ENCODE assay signal across 15 cellular contexts in genomic region chr5:75465480-75465879, GRCh38. TPM values are rescaled to one million over a fixed set of nuclear protein-coding genes. Genes with fewer than 3 reads are reported as not detected.
DNase-seq lines count a peak whose midpoint lies in the region; ATAC-seq and TF ChIP-seq lines count a peak whose summit lies in the region.
"Had no signal": no experiment of that assay in that cellular context is flagged by ENCODE, and none has a peak within 500 bp of the region (broad histone marks: within the 10 kb centered on the region; RNA-seq: fewer than 3 reads in every experiment).

No MANE protein-coding gene starts in this region.

- peaks cover 18 to 25% (median 21%) of the 10 kb centered on the region in 5 donors for H3K9me3 Mint-ChIP-seq in CD8-positive, alpha-beta memory T cell
- peaks cover 26 to 66% (median 50%) of the 10 kb centered on the region in 5 experiments for H3K9me3 Mint-ChIP-seq in brain

- no peaks in the 10 kb centered on the region for H3K27me3 ChIP-seq in CD8-positive, alpha-beta memory T cell (ENCODE audit: insufficient read depth, low read length, poor library complexity, severe bottlenecking)

- peaks cover 10% of the 10 kb centered on the region for H3K4me1 ChIP-seq in CD8-positive, alpha-beta memory T cell (ENCODE audit: insufficient read depth, low read length)
- H3K4me1 ChIP-seq: prostate gland had no signal

- peak overlapping the region in 5 of 8 donors; percentile 16 to 86 (median 30) for H3K27ac Mint-ChIP-seq in CD8-positive, alpha-beta memory T cell
- H3K27ac Mint-ChIP-seq in brain = peak overlapping the region in 4 of 5 experiments; percentile 16 to 89 (median 68)
- H3K27ac Mint-ChIP-seq: T-helper 1 cell treated with Interleukin-12 subunit alpha and Interleukin-12 subunit beta and Interleukin-4 antibody, amounts not matched to agents 30 μg/mL and 1 μg/mL, for 36 hours had no signal

- H3K4me1 Mint-ChIP-seq in CD8-positive, alpha-beta memory T cell = peaks cover 44 to 71% (median 69%) of the 10 kb centered on the region in 3 donors
- peaks cover 33% of the 10 kb centered on the region for H3K4me1 Mint-ChIP-seq in brain

- peaks cover 7% of the 10 kb centered on the region for H3K9me3 ChIP-seq in CD8-positive, alpha-beta memory T cell (ENCODE audit: low read length)
- H3K9me3 ChIP-seq: prostate gland had no signal

- H3K36me3 Mint-ChIP-seq in CD8-positive, alpha-beta memory T cell = peaks cover 12 to 37% (median 32%) of the 10 kb centered on the region in 3 donors
- H3K36me3 Mint-ChIP-seq in brain = peaks cover 78% of the 10 kb centered on the region

- TF ChIP-seq CTCF in brain (conservative IDR thresholded peaks at IDR 0.05) = no peak

- H3K27me3 Mint-ChIP-seq in CD8-positive, alpha-beta memory T cell = no peaks in the 10 kb centered on the region
- no peaks in the 10 kb centered on the region for H3K27me3 Mint-ChIP-seq in brain
- H3K27me3 Mint-ChIP-seq: CD4-positive, alpha-beta memory T cell had no signal

- no peaks in the 10 kb centered on the region for H3K36me3 ChIP-seq in CD8-positive, alpha-beta memory T cell (ENCODE audit: insufficient read depth, low read length)
- H3K36me3 ChIP-seq: prostate gland had no signal

- no peak overlapping the region for H3K4me3 ChIP-seq in CD8-positive, alpha-beta memory T cell (ENCODE audit: low read length)
- H3K4me3 ChIP-seq: prostate gland had no signal

- POLR2A ChIA-PET in CD8-positive, alpha-beta memory T cell (lab: Charles Lee) = no interaction called here

- CTCF ChIA-PET in CD8-positive, alpha-beta memory T cell (lab: Charles Lee) = no interaction called here

- peak overlapping the region in 1 of 7 donors; percentile 41 for H3K4me3 Mint-ChIP-seq in CD8-positive, alpha-beta memory T cell
- peak overlapping the region in 1 of 5 experiments; percentile 19 for H3K4me3 Mint-ChIP-seq in brain
- H3K4me3 Mint-ChIP-seq: T-helper 1 cell treated with Interleukin-12 subunit alpha and Interleukin-12 subunit beta and Interleukin-4 antibody, amounts not matched to agents 30 μg/mL and 1 μg/mL, for 36 hours had no signal

- no peak for ATAC-seq in esophagus mucosa

- H3K27ac ChIP-seq in CD8-positive, alpha-beta memory T cell (ENCODE audit: low read depth, low read length) = no peak overlapping the region
- H3K27ac ChIP-seq: prostate gland had no signal

- DNase-seq in CD8-positive, alpha-beta memory T cell = no peak
- DNase-seq in LHCN-M2 (ENCODE audit: low read depth) (peak; percentile 18), medulla oblongata (ENCODE audit: extremely low spot score) (peak; percentile 30), SIG-M5 (lab: John Stamatoyannopoulos, UW) (no peak), mucosa of gallbladder (ENCODE audit: low spot score) (no peak)
- DNase-seq in stimulated activated CD4-positive, alpha-beta T cell treated with anti-CD3 and anti-CD28 coated beads, Interleukin-4, amount 100 ng/mL, for 1 hour = no peak
- DNase-seq: activated CD4-positive, alpha-beta T cell treated with anti-CD3 and anti-CD28 coated beads, Interleukin-2, amount 50 U/mL, for 1 hour; activated gamma-delta T cell; CD4-positive, alpha-beta memory T cell; cortex of kidney; NCI-H187 had no signal

RNA-seq across cellular contexts. Expression of gene CERT1, which starts 45.9 kb away (rescaled TPM):
- 10 to 100 TPM; 35.0 to 35.4 TPM for total RNA-seq in CD8-positive, alpha-beta memory T cell
- polyA plus RNA-seq in CD8-positive, alpha-beta memory T cell = 18.5 TPM
- total RNA-seq in LHCN-M2 (2014; rRNA removed) (12.2 and 15.8 TPM in 2 replicates), esophagus mucosa (27.6 TPM), mucosa of gallbladder (59.9 TPM)
- 11.9 TPM for polyA plus RNA-seq in LHCN-M2 (2012)
- 10.3 TPM for polyA plus RNA-seq in brain (ENCODE audit: insufficient read depth, low read depth, low replicate concordance)

RNA-seq across cellular contexts. Expression of gene POLK, which starts 46.2 kb away (rescaled TPM):
- total RNA-seq in CD8-positive, alpha-beta memory T cell = 10 to 100 TPM; 35.9 to 36.9 TPM
- polyA plus RNA-seq in CD8-positive, alpha-beta memory T cell = 19.4 TPM
- total RNA-seq in LHCN-M2 (2014; rRNA removed) = 26.6 and 33.3 TPM in 2 replicates
- polyA plus RNA-seq in LHCN-M2 (2012) = 4.9 TPM
- polyA plus RNA-seq in brain (ENCODE audit: insufficient read depth, low read depth, low replicate concordance) = 1.6 TPM
- total RNA-seq in esophagus mucosa = 11.2 TPM
- total RNA-seq in mucosa of gallbladder = 33.5 TPM

Comparison
In these comparisons a context has a peak if more than half of its experiments do, and no peak if none do; other contexts are left out.
1. DNase-seq: peak in LHCN-M2 (single experiment) and medulla oblongata (single experiment); none in CD8-positive, alpha-beta memory T cell (0 of 5), SIG-M5 (single experiment), stimulated activated CD4-positive, alpha-beta T cell treated with anti-CD3 and anti-CD28 coated beads, Interleukin-4, amount 100 ng/mL, for 1 hour (single experiment) and mucosa of gallbladder (single experiment).